ENCODE assay signal across 1 cellular context in genomic region chr4:1410491-1411325, GRCh38.
TF ChIP-seq lines count a peak whose summit lies in the region.

No MANE protein-coding gene starts in this region.

TF ChIP-seq in K562, 482 proteins besides CTCF, POLR2A, EP300 and RAD21 (continued from another document and continues in another):
- TF ChIP-seq ZNF655 (CRISPR knock-in tag; IDR thresholded peaks at IDR 0.05): no peak
- no peak for TF ChIP-seq ELK3 (CRISPR knock-in tag; IDR thresholded peaks at IDR 0.05)
- no peak for TF ChIP-seq ZNF316 (IDR thresholded peaks at IDR 0.05)
- TF ChIP-seq RFX7 (CRISPR knock-in tag; IDR thresholded peaks at IDR 0.05): no peak
- TF ChIP-seq HNRNPLL (IDR thresholded peaks at IDR 0.05; ENCODE audit: low read depth, low read length, poor library complexity, severe bottlenecking): peak; percentile 35
- TF ChIP-seq FOXP1 (CRISPR knock-in tag; IDR thresholded peaks at IDR 0.05): peak; percentile 100
- TF ChIP-seq KAT8 (IDR thresholded peaks at IDR 0.05; ENCODE audit: low read depth): no peak
- TF ChIP-seq STAG1 (CRISPR knock-in tag; IDR thresholded peaks at IDR 0.05; ENCODE audit: borderline replicate concordance): peak; percentile 100
- TF ChIP-seq ZNF280B (CRISPR knock-in tag; IDR thresholded peaks at IDR 0.05): no peak
- TF ChIP-seq THRA (IDR thresholded peaks at IDR 0.05): no peak
- no peak for TF ChIP-seq STAT5A (IDR thresholded peaks at IDR 0.05; ENCODE audit: borderline replicate concordance, low read length)
- TF ChIP-seq NCOA4 (IDR thresholded peaks at IDR 0.05; ENCODE audit: partially characterized antibody): no peak
- TF ChIP-seq POLR2AphosphoS2 (IDR thresholded peaks at IDR 0.05; ENCODE audit: low read length): no peak
- no peak for TF ChIP-seq NBN (IDR thresholded peaks at IDR 0.05; ENCODE audit: low read depth)
- TF ChIP-seq KLF10 (CRISPR knock-in tag; IDR thresholded peaks at IDR 0.05): no peak
- 0 out of 2 replicates have a peak, but pooled peaks have one; percentile 32 for TF ChIP-seq ZKSCAN8 (CRISPR knock-in tag; IDR thresholded peaks at IDR 0.05)
- TF ChIP-seq E2F8 (IDR thresholded peaks at IDR 0.05; ENCODE audit: low read depth, partially characterized antibody): peak; percentile 64
- no peak for TF ChIP-seq HLTF (IDR thresholded peaks at IDR 0.05)
- TF ChIP-seq WHSC1 (IDR thresholded peaks at IDR 0.05; ENCODE audit: low read length): no peak
- no peak for TF ChIP-seq DIDO1 (tag; IDR thresholded peaks at IDR 0.05; ENCODE audit: low read depth)
- TF ChIP-seq RBM22 (IDR thresholded peaks at IDR 0.05; ENCODE audit: low read depth, low read length, poor library complexity, severe bottlenecking): no peak
- TF ChIP-seq SAFB2 (IDR thresholded peaks at IDR 0.05; ENCODE audit: borderline replicate concordance, low read depth, low read length, severe bottlenecking): no peak
- peak; percentile 100 for TF ChIP-seq NR1H2 (CRISPR knock-in tag; IDR thresholded peaks at IDR 0.05)
- 0 out of 2 replicates have a peak, but pooled peaks have one; percentile 17 for TF ChIP-seq ZNF134 (CRISPR knock-in tag; conservative IDR thresholded peaks at IDR 0.05)
- no peak for TF ChIP-seq SETDB1 (IDR thresholded peaks at IDR 0.05; ENCODE audit: low read length)
- TF ChIP-seq ADNP (tag; IDR thresholded peaks at IDR 0.05): no peak
- no peak for TF ChIP-seq E4F1 (CRISPR knock-in tag; IDR thresholded peaks at IDR 0.05; ENCODE audit: borderline replicate concordance)
- TF ChIP-seq CREM (IDR thresholded peaks at IDR 0.05; ENCODE audit: low read depth): peak; percentile 83
- peak; percentile 90 for TF ChIP-seq ZNF311 (CRISPR knock-in tag; IDR thresholded peaks at IDR 0.05)
- TF ChIP-seq TCFL5 (CRISPR knock-in tag; conservative IDR thresholded peaks at IDR 0.05): no peak
- no peak for TF ChIP-seq TCF7 (IDR thresholded peaks at IDR 0.05; ENCODE audit: borderline replicate concordance)
- no peak for TF ChIP-seq SMARCA4 (IDR thresholded peaks at IDR 0.05)
- no peak for TF ChIP-seq CEBPB (tag; IDR thresholded peaks at IDR 0.05)
- TF ChIP-seq KLF13 (tag; IDR thresholded peaks at IDR 0.05; ENCODE audit: borderline replicate concordance, low read depth): peak; percentile 76; the same call in 1 of the 2 replicates
- TF ChIP-seq REST (CRISPR knock-in tag; IDR thresholded peaks at IDR 0.05; ENCODE audit: low read depth): peak; percentile 100
- TF ChIP-seq NFIX (CRISPR knock-in tag; IDR thresholded peaks at IDR 0.05; ENCODE audit: low read depth): no peak
- TF ChIP-seq BRF1 (IDR thresholded peaks at IDR 0.05; ENCODE audit: borderline replicate concordance, extremely low read depth, insufficient read length): no peak
- no peak for TF ChIP-seq RBM39 (optimal IDR thresholded peaks at IDR 0.05; ENCODE audit: low read depth, low read length)
- TF ChIP-seq HNRNPK (IDR thresholded peaks at IDR 0.05; ENCODE audit: low read depth, low read length, poor library complexity, severe bottlenecking): no peak
- peak; percentile 64; the same call in 1 of the 2 replicates for TF ChIP-seq CREB3L1 (IDR thresholded peaks at IDR 0.05; ENCODE audit: borderline replicate concordance, low read depth)
- TF ChIP-seq PTRF (tag; IDR thresholded peaks at IDR 0.05): no peak
- TF ChIP-seq MAFG (tag; conservative IDR thresholded peaks at IDR 0.05): no peak
- no peak for TF ChIP-seq GMEB1 (CRISPR knock-in tag; IDR thresholded peaks at IDR 0.05)
- no peak for TF ChIP-seq SNAPC5 (CRISPR knock-in tag; IDR thresholded peaks at IDR 0.05)
- peak; percentile 100 for TF ChIP-seq LCOR (CRISPR knock-in tag; IDR thresholded peaks at IDR 0.05)
- peak; percentile 100 for TF ChIP-seq HMGXB4 (CRISPR knock-in tag; IDR thresholded peaks at IDR 0.05)
- TF ChIP-seq ZNF717 (CRISPR knock-in tag; IDR thresholded peaks at IDR 0.05): no peak
- TF ChIP-seq TBL1XR1 (IDR thresholded peaks at IDR 0.05; ENCODE audit: low read length in 2 of 2): no peak
- no peak for TF ChIP-seq ARHGAP35 (IDR thresholded peaks at IDR 0.05; ENCODE audit: partially characterized antibody)
